Comparison of ENCODE assay signal across 17 cellular contexts in the genomic region with DNA sequence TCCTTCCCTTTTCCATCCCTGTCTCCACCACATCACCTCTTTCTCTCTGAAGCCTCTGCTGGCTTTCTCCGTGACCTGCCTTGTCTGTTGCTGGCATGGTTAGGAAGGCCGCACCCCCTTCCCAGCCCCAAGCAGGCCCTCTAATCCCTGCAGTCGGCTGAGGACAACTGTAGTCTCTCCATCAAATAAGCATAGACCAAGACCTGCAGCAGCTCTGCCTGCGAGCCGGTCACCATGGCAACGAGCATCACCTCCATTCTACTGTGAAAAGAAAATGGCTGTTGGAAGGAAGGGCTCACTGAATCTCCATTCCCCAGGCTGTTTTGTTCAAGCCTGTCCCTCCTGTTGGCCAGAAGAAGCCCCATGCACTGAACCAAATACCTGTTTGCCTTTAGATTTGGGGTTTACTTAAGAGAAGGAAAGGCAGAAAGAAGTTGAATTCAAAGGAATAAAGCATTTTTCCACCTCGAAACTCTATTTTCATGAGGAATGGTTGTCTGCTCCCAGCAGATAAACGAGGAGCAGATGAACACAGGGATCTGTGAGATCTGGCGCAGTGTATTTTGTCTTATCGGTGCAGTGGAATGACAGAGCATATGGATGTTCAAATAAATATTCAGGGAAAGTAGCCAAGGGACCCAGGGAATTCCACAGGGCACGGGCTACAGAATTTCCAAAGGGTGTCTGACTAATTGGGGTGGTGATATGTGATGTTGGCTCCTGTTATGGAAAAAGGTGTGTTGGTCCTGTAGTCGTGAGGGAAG.
DNase-seq lines count a peak whose midpoint lies in the region; ATAC-seq and TF ChIP-seq lines count a peak whose summit lies in the region.
"Had no signal": no experiment of that assay in that cellular context is flagged by ENCODE, and none has a peak within 500 bp of the region (broad histone marks: within the 10 kb centered on the region; RNA-seq: fewer than 3 reads in every experiment).

No MANE protein-coding gene starts in this region.

- no peak for TF ChIP-seq CTCF in brain (conservative IDR thresholded peaks at IDR 0.05)

- peak; percentile 9 for DNase-seq in COLO668 (lab: John Stamatoyannopoulos, UW; ENCODE audit: unreplicated experiment)
- DNase-seq in NCI-H1417 treated with DMSO at 0.1 percent for 48 hours (lab: John Stamatoyannopoulos, UW): peak; percentile 25
- peak; percentile 8 for DNase-seq in myocyte (ENCODE audit: low read depth)
- no peak for DNase-seq in SW480 (ENCODE audit: low spot score)
- no peak for DNase-seq in kidney glomerular epithelial cell (lab: John Stamatoyannopoulos, UW)
- DNase-seq: activated CD8-positive, alpha-beta T cell treated with anti-CD3 and anti-CD28 coated beads, Interleukin-2, amount 10 ng/mL, durations not matched to agents 7 days and 5 days; CD8-positive, alpha-beta memory T cell; naive thymus-derived CD8-positive, alpha-beta T cell; NCI-H1694; NCI-H526 treated with DMSO at 0.1 percent for 48 hours; T-cell had no signal

- ATAC-seq in GM21723 (IDR thresholded peaks at IDR 0.05; ENCODE audit: unreplicated experiment): no peak
- ATAC-seq in GM21528 (IDR thresholded peaks at IDR 0.05; ENCODE audit: low FRiP score, unreplicated experiment): no peak
- ATAC-seq: activated CD8-positive, alpha-beta T cell treated with anti-CD3 and anti-CD28 coated beads, Interleukin-2, amount 10 ng/mL, durations not matched to agents 7 days and 5 days; GM12878; HCT116; naive thymus-derived CD8-positive, alpha-beta T cell had no signal

- H3K4me3 Mint-ChIP-seq in brain: peak overlapping the region; percentile 53 to 79 (median 76)
- H3K4me3 Mint-ChIP-seq: activated CD8-positive, alpha-beta T cell treated with anti-CD3 and anti-CD28 coated beads, Interleukin-2, amount 10 ng/mL, durations not matched to agents 7 days and 5 days; CD8-positive, alpha-beta memory T cell; central memory CD8-positive, alpha-beta T cell; T-cell had no signal

- H3K4me1 Mint-ChIP-seq in brain: peaks cover 84% of the 10 kb centered on the region
- H3K4me1 Mint-ChIP-seq: CD8-positive, alpha-beta memory T cell; central memory CD8-positive, alpha-beta T cell; naive thymus-derived CD8-positive, alpha-beta T cell; T-cell had no signal

- peaks cover 37% of the 10 kb centered on the region for H3K36me3 Mint-ChIP-seq in brain
- H3K36me3 Mint-ChIP-seq: CD8-positive, alpha-beta memory T cell; naive thymus-derived CD8-positive, alpha-beta T cell; T-cell had no signal

- no peaks in the 10 kb centered on the region for H3K9me3 Mint-ChIP-seq in brain
- H3K9me3 Mint-ChIP-seq: central memory CD8-positive, alpha-beta T cell; T-cell had no signal

- no peaks in the 10 kb centered on the region for H3K27me3 Mint-ChIP-seq in brain

- peak overlapping the region; percentile 83 to 100 (median 97) for H3K27ac Mint-ChIP-seq in brain
- H3K27ac Mint-ChIP-seq: activated CD8-positive, alpha-beta T cell treated with anti-CD3 and anti-CD28 coated beads, Interleukin-2, amount 10 ng/mL, durations not matched to agents 7 days and 5 days; CD8-positive, alpha-beta memory T cell; naive thymus-derived CD8-positive, alpha-beta T cell; T-cell had no signal

Comparison
In these comparisons a context has a peak if more than half of its experiments do, and no peak if none do; other contexts are left out.
1. DNase-seq: peak in COLO668 (single experiment), NCI-H1417 treated with DMSO at 0.1 percent for 48 hours (single experiment) and myocyte (single experiment); none in SW480 (single experiment) and kidney glomerular epithelial cell (single experiment).